In genomic region chr9:128081052-128081451, GRCh38 we compare ENCODE assay signal across 8 cellular contexts. TPM values are rescaled to one million over a fixed set of nuclear protein-coding genes. Genes with fewer than 3 reads are reported as not detected.
DNase-seq lines count a peak whose midpoint lies in the region; ATAC-seq and TF ChIP-seq lines count a peak whose summit lies in the region.

No MANE protein-coding gene starts in this region.

- peak overlapping the region; percentile 61 for H3K9ac ChIP-seq in MM.1S (ENCODE audit: low read length)

- peak overlapping the region; percentile 85 for H3K4me2 ChIP-seq in MM.1S (ENCODE audit: low read depth, low read length)

- peaks cover 53% of the 10 kb centered on the region for H3K4me1 ChIP-seq in MM.1S (ENCODE audit: low read length)

- no peak for ATAC-seq in HG02938 (IDR thresholded peaks at IDR 0.05; ENCODE audit: unreplicated experiment)

- no peaks in the 10 kb centered on the region; the same call in 1 of the 2 replicates for H3K36me3 ChIP-seq in MM.1S (replicated peaks; ENCODE audit: insufficient read depth, low read length)

- no peak overlapping the region for H2AFZ ChIP-seq in MM.1S (ENCODE audit: low read length)

- peaks cover 97% of the 10 kb centered on the region for H3K79me2 ChIP-seq in MM.1S (ENCODE audit: low read length)

- no peak for TF ChIP-seq CTCF in MM.1S (IDR thresholded peaks at IDR 0.05; ENCODE audit: low read length)
- TF ChIP-seq CTCF in coronary artery (IDR thresholded peaks at IDR 0.05) = no peak

- H4K20me1 ChIP-seq in MM.1S (ENCODE audit: insufficient read depth, low read length) = 0 out of 2 replicates have a peak, but pooled peaks cover 4% of the 10 kb centered on the region

- H3F3A ChIP-seq in MM.1S (ENCODE audit: insufficient read depth, low read length) = peaks cover 55% of the 10 kb centered on the region

- no peaks in the 10 kb centered on the region for H3K27me3 ChIP-seq in MM.1S (replicated peaks; ENCODE audit: insufficient read depth, low read length)

- no peak overlapping the region for H3K4me3 ChIP-seq in MM.1S (ENCODE audit: low read length)
- H3K4me3 ChIP-seq in coronary artery = no peak overlapping the region

- H3K9me3 ChIP-seq in MM.1S (replicated peaks; ENCODE audit: insufficient read depth, low read length) = no peaks in the 10 kb centered on the region

- peak overlapping the region; percentile 97 for H3K27ac ChIP-seq in MM.1S (ENCODE audit: low read length)
- peak overlapping the region; percentile 36 to 69 for H3K27ac ChIP-seq in coronary artery

- no peaks in the 10 kb centered on the region for H3K9me2 ChIP-seq in MM.1S (replicated peaks; ENCODE audit: insufficient read depth, low read length)

- DNase-seq in AG08396 (ENCODE audit: low spot score) (peak; percentile 88), MM.1S (peak; percentile 78), coronary artery (ENCODE audit: low spot score) (no peak), myocyte (ENCODE audit: low read depth) (peak; percentile 95), T-helper 9 cell (no peak), SK-N-DZ (ENCODE audit: low spot score) (no peak)
- no peak for DNase-seq in stimulated activated CD4-positive, alpha-beta T cell treated with anti-CD3 and anti-CD28 coated beads, Interleukin-4, amount 100 ng/mL, for 24 hours

RNA-seq across cellular contexts. Expression of gene SLC25A25, which starts 13.0 kb away (rescaled TPM):
- 36.5 and 46.1 TPM in 2 replicates for total RNA-seq in myocyte
- polyA plus RNA-seq in myocyte (2012) = 19.5 TPM
- 29.1 and 31.5 TPM in 2 replicates for polyA plus RNA-seq in SK-N-DZ (2014; cell fraction: cytosol; rRNA removed)
- polyA plus RNA-seq in SK-N-DZ (2014; cell fraction: nucleus; rRNA removed) = 26.6 and 27.7 TPM in 2 replicates

RNA-seq across cellular contexts. Expression of gene NAIF1, which starts 13.9 kb away (rescaled TPM):
- total RNA-seq in myocyte = 9.9 and 12.3 TPM in 2 replicates
- polyA plus RNA-seq in myocyte (2012) = 11.2 TPM
- 16.1 and 16.4 TPM in 2 replicates for polyA plus RNA-seq in SK-N-DZ (2014; cell fraction: cytosol; rRNA removed)
- 4.8 and 7.4 TPM in 2 replicates for polyA plus RNA-seq in SK-N-DZ (2014; cell fraction: nucleus; rRNA removed)

RNA-seq across cellular contexts. Expression of gene PTGES2, which starts 46.5 kb away (rescaled TPM):
- total RNA-seq in myocyte = 65.9 and 68.6 TPM in 2 replicates
- 60.2 TPM for polyA plus RNA-seq in myocyte (2012)
- polyA plus RNA-seq in SK-N-DZ (2014; cell fraction: cytosol; rRNA removed) = 61.7 and 69.6 TPM in 2 replicates
- polyA plus RNA-seq in SK-N-DZ (2014; cell fraction: nucleus; rRNA removed) = 159 and 165 TPM in 2 replicates

Comparison
In these comparisons a context has a peak if more than half of its experiments do, and no peak if none do; other contexts are left out.
1. DNase-seq: peak in AG08396 (single experiment), MM.1S (single experiment) and myocyte (single experiment); none in coronary artery (single experiment), T-helper 9 cell (single experiment), stimulated activated CD4-positive, alpha-beta T cell treated with anti-CD3 and anti-CD28 coated beads, Interleukin-4, amount 100 ng/mL, for 24 hours (single experiment) and SK-N-DZ (single experiment).